In the genomic region with DNA sequence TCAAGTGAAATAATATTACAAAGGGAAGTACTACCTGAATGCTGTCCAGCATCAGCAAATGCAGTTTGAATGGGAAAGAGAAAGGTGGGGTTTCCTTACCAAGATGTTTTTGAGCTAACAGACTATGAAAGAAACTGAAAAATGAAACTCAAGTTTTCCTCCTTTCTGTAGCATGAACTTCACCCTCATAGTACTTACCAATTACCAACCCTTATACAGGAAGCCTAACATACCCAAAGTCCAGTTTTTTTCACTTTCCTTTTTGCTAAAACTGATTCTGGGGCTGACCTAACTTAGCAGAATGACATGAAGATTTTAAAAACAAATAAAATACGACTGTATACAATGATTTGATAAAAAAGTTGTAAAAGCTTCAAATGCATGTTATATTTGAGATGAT, we compare ENCODE assay signal across 1 cellular context.
TF ChIP-seq lines count a peak whose summit lies in the region.

No MANE protein-coding gene starts in this region.

TF ChIP-seq in liver, 16 proteins besides CTCF, POLR2A, EP300 and RAD21 (continued from another document):
- TF ChIP-seq ZBTB33 (IDR thresholded peaks at IDR 0.05) (no peak), EGR1 (IDR thresholded peaks at IDR 0.05; ENCODE audit: low read depth in 2 of 2) (no peak), JUND (IDR thresholded peaks at IDR 0.05) (no peak)
